In genomic region chr22:26479043-26479791, GRCh38 we compare ENCODE assay signal across 9 cellular contexts. TPM values are rescaled to one million over a fixed set of nuclear protein-coding genes. Genes with fewer than 3 reads are reported as not detected.
DNase-seq lines count a peak whose midpoint lies in the region; ATAC-seq and TF ChIP-seq lines count a peak whose summit lies in the region.
"Had no signal": no experiment of that assay in that cellular context is flagged by ENCODE, and none has a peak within 500 bp of the region (broad histone marks: within the 10 kb centered on the region; RNA-seq: fewer than 3 reads in every experiment).

No MANE protein-coding gene starts in this region.

- DNase-seq in SHP77 treated with DMSO at 0.1 percent for 48 hours (lab: John Stamatoyannopoulos, UW): peak; percentile 19
- no peak for DNase-seq in SHP77 (lab: John Stamatoyannopoulos, UW)
- DNase-seq in Panc1 (ENCODE audit: low read depth, low spot score): no peak
- DNase-seq in erythroblast (lab: John Stamatoyannopoulos, UW): peak; percentile 88 to 93
- no peak for DNase-seq in stimulated activated effector memory CD8-positive, alpha-beta T cell treated with anti-CD3 and anti-CD28 coated beads, Interleukin-12 subunit alpha, Interleukin-12 subunit beta, amount 100 ng/mL, for 72 hours (ENCODE audit: low spot score in 2 of 2)
- no peak for DNase-seq in islet precursor cell
- DNase-seq: NCI-H1417 treated with DMSO at 0.1 percent for 48 hours had no signal

- peaks cover 2% of the 10 kb centered on the region for H3K36me3 ChIP-seq in Panc1 (ENCODE audit: control insufficient read depth, insufficient read depth, low read length)

- BruUV-seq in Panc1 (replicated peaks; lab: Mats Ljungman, UMichigan): no TSS peak

- TF ChIP-seq POLR2A in erythroblast (IDR thresholded peaks at IDR 0.05; ENCODE audit: low read length): no peak

- H3K27ac Mint-ChIP-seq in stimulated activated effector memory CD8-positive, alpha-beta T cell treated with anti-CD3 and anti-CD28 coated beads, Interleukin-12 subunit alpha, Interleukin-12 subunit beta, amount 100 ng/mL, for 72 hours: peak overlapping the region; percentile 41

- peak overlapping the region; percentile 69; the same call in 1 of the 2 replicates for H3K27ac ChIP-seq in Panc1 (ENCODE audit: low read length)

- peak overlapping the region; percentile 27 to 43 for H3K4me3 ChIP-seq in Panc1 (ENCODE audit: low read depth in 2 of 2, low read length in 2 of 2)

- ATAC-seq in Panc1: no peak
- ATAC-seq in stimulated activated effector memory CD8-positive, alpha-beta T cell treated with anti-CD3 and anti-CD28 coated beads, Interleukin-12 subunit alpha, Interleukin-12 subunit beta, amount 100 ng/mL, for 72 hours: no peak
- no peak for ATAC-seq in HG02840 (IDR thresholded peaks at IDR 0.05; ENCODE audit: low FRiP score, unreplicated experiment)
- ATAC-seq in GM18907 (IDR thresholded peaks at IDR 0.05; ENCODE audit: unreplicated experiment): no peak

- H3K4me3 Mint-ChIP-seq in stimulated activated effector memory CD8-positive, alpha-beta T cell treated with anti-CD3 and anti-CD28 coated beads, Interleukin-12 subunit alpha, Interleukin-12 subunit beta, amount 100 ng/mL, for 72 hours: peak overlapping the region; percentile 96

- intact Hi-C loops in Panc1 (cut with micrococcal nuclease; ENCODE audit: unreplicated experiment): no loop called here

- in situ Hi-C loops in Panc1 (cut with HindIII; ENCODE audit: low pct_unique_long_range_greater_than_20kb, low sequenced_read_pairs): no loop called here

- H3K4me1 ChIP-seq in Panc1 (ENCODE audit: control insufficient read depth, insufficient read depth, low read length): peaks cover 28% of the 10 kb centered on the region

- peaks cover 66% of the 10 kb centered on the region for H3K4me1 Mint-ChIP-seq in stimulated activated effector memory CD8-positive, alpha-beta T cell treated with anti-CD3 and anti-CD28 coated beads, Interleukin-12 subunit alpha, Interleukin-12 subunit beta, amount 100 ng/mL, for 72 hours

- no peaks in the 10 kb centered on the region for H3K9me3 Mint-ChIP-seq in stimulated activated effector memory CD8-positive, alpha-beta T cell treated with anti-CD3 and anti-CD28 coated beads, Interleukin-12 subunit alpha, Interleukin-12 subunit beta, amount 100 ng/mL, for 72 hours

- no peak for TF ChIP-seq CTCF in Panc1 (IDR thresholded peaks at IDR 0.05)

- peaks cover 72% of the 10 kb centered on the region for H3K36me3 Mint-ChIP-seq in stimulated activated effector memory CD8-positive, alpha-beta T cell treated with anti-CD3 and anti-CD28 coated beads, Interleukin-12 subunit alpha, Interleukin-12 subunit beta, amount 100 ng/mL, for 72 hours

- CTCF ChIA-PET in Panc1 (lab: Charles Lee): interaction anchor here (0.6 kb wide), 1 partner anchor 165 kb away, joined by 3 read pairs; no protein-coding TSS in a partner anchor

- no peaks in the 10 kb centered on the region for H3K27me3 ChIP-seq in Panc1 (ENCODE audit: control insufficient read depth, insufficient read depth, low read length)

- POLR2A ChIA-PET in Panc1 (lab: Charles Lee): no interaction called here

- H3K9me3 ChIP-seq in Panc1 (ENCODE audit: control insufficient read depth, insufficient read depth, low read depth, low read length): no peaks in the 10 kb centered on the region

RNA-seq across cellular contexts. Expression of gene HPS4, which starts 4.4 kb away (rescaled TPM):
- total RNA-seq in Panc1 (2021; ENCODE audit: unreplicated experiment): 26.2 TPM
- 14.4 TPM for polyA plus RNA-seq in Panc1 (2012; ENCODE audit: insufficient read length)

RNA-seq across cellular contexts. Expression of gene SRRD, which starts 4.5 kb away (rescaled TPM):
- total RNA-seq in Panc1 (2021; ENCODE audit: unreplicated experiment): 21.9 TPM
- polyA plus RNA-seq in Panc1 (2012; ENCODE audit: insufficient read length): 9.2 TPM

RNA-seq across cellular contexts. Expression of gene TFIP11, which starts 33.1 kb away (rescaled TPM):
- 29.8 TPM for total RNA-seq in Panc1 (2021; ENCODE audit: unreplicated experiment)
- polyA plus RNA-seq in Panc1 (2012; ENCODE audit: insufficient read length): 34.5 TPM

RNA-seq across cellular contexts. Expression of gene ASPHD2, which starts 50.2 kb away (rescaled TPM):
- 0.15 TPM for total RNA-seq in Panc1 (2021; ENCODE audit: unreplicated experiment)
- 0.38 TPM for polyA plus RNA-seq in Panc1 (2012; ENCODE audit: insufficient read length)

Comparison
In these comparisons a context has a peak if more than half of its experiments do, and no peak if none do; other contexts are left out.
1. DNase-seq: peak in SHP77 treated with DMSO at 0.1 percent for 48 hours (single experiment) and erythroblast (2 of 2); none in SHP77 (0 of 2), Panc1 (single experiment), stimulated activated effector memory CD8-positive, alpha-beta T cell treated with anti-CD3 and anti-CD28 coated beads, Interleukin-12 subunit alpha, Interleukin-12 subunit beta, amount 100 ng/mL, for 72 hours (0 of 2) and islet precursor cell (single experiment).